ENCODE assay signal across 1 cellular context in genomic region chr6:47655719-47656595, GRCh38.
TF ChIP-seq lines count a peak whose summit lies in the region.

No MANE protein-coding gene starts in this region.

TF ChIP-seq in HepG2, 621 proteins besides CTCF, POLR2A, EP300 and RAD21:
- no peak for TF ChIP-seq ATF4 (CRISPR knock-in tag; IDR thresholded peaks at IDR 0.05)
- TF ChIP-seq ZKSCAN1 (IDR thresholded peaks at IDR 0.05; ENCODE audit: low read length) = no peak
- TF ChIP-seq KDM1A (CRISPR knock-in tag; IDR thresholded peaks at IDR 0.05) = no peak
- TF ChIP-seq HBP1 (CRISPR knock-in tag; IDR thresholded peaks at IDR 0.05; ENCODE audit: low read depth) = no peak
- no peak for TF ChIP-seq ADNP (CRISPR knock-in tag; IDR thresholded peaks at IDR 0.05)
- no peak for TF ChIP-seq SOX13 (IDR thresholded peaks at IDR 0.05)
- no peak for TF ChIP-seq SOX13 (CRISPR knock-in tag; conservative IDR thresholded peaks at IDR 0.05 in 1 of 2, IDR thresholded peaks at IDR 0.05 in 1 of 2)
- TF ChIP-seq CCDC6 (CRISPR knock-in tag; IDR thresholded peaks at IDR 0.05) = no peak
- peak; percentile 46 to 55; a peak in 3 of 4 replicates for TF ChIP-seq MAFK (conservative IDR thresholded peaks at IDR 0.05 in 1 of 2, IDR thresholded peaks at IDR 0.05 in 1 of 2; ENCODE audit: low read length in 2 of 2)
- TF ChIP-seq SP1 (IDR thresholded peaks at IDR 0.05) = no peak
- no peak for TF ChIP-seq SP1 (CRISPR knock-in tag; IDR thresholded peaks at IDR 0.05)
- no peak for TF ChIP-seq ZNF20 (CRISPR knock-in tag; IDR thresholded peaks at IDR 0.05)
- no peak for TF ChIP-seq CCAR2 (optimal IDR thresholded peaks at IDR 0.05; ENCODE audit: low read depth, low read length)
- no peak for TF ChIP-seq ZNF253 (CRISPR knock-in tag; IDR thresholded peaks at IDR 0.05; ENCODE audit: borderline replicate concordance)
- TF ChIP-seq HMGXB4 (CRISPR knock-in tag; IDR thresholded peaks at IDR 0.05; ENCODE audit: borderline replicate concordance in 1 of 2, low read depth in 1 of 2) = no peak
- no peak for TF ChIP-seq ZNF546 (CRISPR knock-in tag; conservative IDR thresholded peaks at IDR 0.05)
- no peak for TF ChIP-seq ZNF33B (CRISPR knock-in tag; IDR thresholded peaks at IDR 0.05)
- no peak for TF ChIP-seq TAF15 (IDR thresholded peaks at IDR 0.05; ENCODE audit: low read depth, low read length, poor library complexity, severe bottlenecking)
- peak; percentile 57; the same call in 1 of the 2 replicates for TF ChIP-seq ZNF12 (CRISPR knock-in tag; IDR thresholded peaks at IDR 0.05)
- TF ChIP-seq CSRNP2 (CRISPR knock-in tag; conservative IDR thresholded peaks at IDR 0.05; ENCODE audit: low read depth) = no peak
- no peak for TF ChIP-seq ZNF510 (CRISPR knock-in tag; IDR thresholded peaks at IDR 0.05; ENCODE audit: low read depth)
- no peak for TF ChIP-seq ZNF335 (CRISPR knock-in tag; IDR thresholded peaks at IDR 0.05)
- no peak for TF ChIP-seq ZSCAN22 (CRISPR knock-in tag; IDR thresholded peaks at IDR 0.05)
- peak; percentile 45; the same call in 1 of the 2 replicates for TF ChIP-seq MAFF (IDR thresholded peaks at IDR 0.05; ENCODE audit: low read depth, low read length)
- no peak for TF ChIP-seq LCORL (IDR thresholded peaks at IDR 0.05)
- TF ChIP-seq LCORL (CRISPR knock-in tag; IDR thresholded peaks at IDR 0.05) = no peak
- no peak for TF ChIP-seq YEATS2 (CRISPR knock-in tag; IDR thresholded peaks at IDR 0.05; ENCODE audit: borderline replicate concordance)
- TF ChIP-seq, protein P1, sequence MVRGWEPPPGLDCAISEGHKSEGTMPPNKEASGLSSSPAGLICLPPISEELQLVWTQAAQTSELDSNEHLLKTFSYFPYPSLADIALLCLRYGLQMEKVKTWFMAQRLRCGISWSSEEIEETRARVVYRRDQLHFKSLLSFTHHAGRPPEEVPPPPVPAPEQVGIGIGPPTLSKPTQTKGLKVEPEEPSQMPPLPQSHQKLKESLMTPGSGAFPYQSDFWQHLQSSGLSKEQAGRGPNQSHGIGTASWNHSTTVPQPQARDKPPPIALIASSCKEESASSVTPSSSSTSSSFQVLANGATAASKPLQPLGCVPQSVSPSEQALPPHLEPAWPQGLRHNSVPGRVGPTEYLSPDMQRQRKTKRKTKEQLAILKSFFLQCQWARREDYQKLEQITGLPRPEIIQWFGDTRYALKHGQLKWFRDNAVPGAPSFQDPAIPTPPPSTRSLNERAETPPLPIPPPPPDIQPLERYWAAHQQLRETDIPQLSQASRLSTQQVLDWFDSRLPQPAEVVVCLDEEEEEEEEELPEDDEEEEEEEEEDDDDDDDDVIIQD (CRISPR knock-in tag; IDR thresholded peaks at IDR 0.05; ENCODE audit: low read depth) = no peak
- TF ChIP-seq ZSCAN29 (CRISPR knock-in tag; conservative IDR thresholded peaks at IDR 0.05) = no peak
- TF ChIP-seq ZBTB20 (CRISPR knock-in tag; IDR thresholded peaks at IDR 0.05; ENCODE audit: borderline replicate concordance, low read depth) = no peak
- TF ChIP-seq FOSL2 (CRISPR knock-in tag; IDR thresholded peaks at IDR 0.05) = peak; percentile 78
- TF ChIP-seq SRF (IDR thresholded peaks at IDR 0.05; ENCODE audit: low read depth, low read length) = no peak
- TF ChIP-seq ZFYVE20 (CRISPR knock-in tag; IDR thresholded peaks at IDR 0.05; ENCODE audit: borderline replicate concordance, low read depth) = no peak
- no peak for TF ChIP-seq WIZ (CRISPR knock-in tag; IDR thresholded peaks at IDR 0.05)
- TF ChIP-seq CERS6 (CRISPR knock-in tag; IDR thresholded peaks at IDR 0.05) = no peak
